ENCODE assay signal across 10 cellular contexts in genomic region chr10:117241541-117242462, GRCh38. TPM values are rescaled to one million over a fixed set of nuclear protein-coding genes. Genes with fewer than 3 reads are reported as not detected.
DNase-seq lines count a peak whose midpoint lies in the region; ATAC-seq and TF ChIP-seq lines count a peak whose summit lies in the region.
"Had no signal": no experiment of that assay in that cellular context is flagged by ENCODE, and none has a peak within 500 bp of the region (broad histone marks: within the 10 kb centered on the region; RNA-seq: fewer than 3 reads in every experiment).

No MANE protein-coding gene starts in this region.

- no peaks in the 10 kb centered on the region for H3K9me3 ChIP-seq in upper lobe of left lung

- peaks cover 0 to 20% (median 12%) of the 10 kb centered on the region in 4 donors for H3K27me3 ChIP-seq in upper lobe of left lung

- ATAC-seq in Right ventricle myocardium superior (ENCODE audit: poor library complexity) (no peak), left lobe of liver (peak; percentile 61), upper lobe of left lung (ENCODE audit: low FRiP score in 2 of 2) (peak in 1 of 2 donors; percentile 16), omental fat pad (ENCODE audit: low FRiP score) (no peak)
- ATAC-seq: stimulated activated memory B cell treated with anti-CD40 and anti-IgM and Interleukin-4, amounts not matched to agents 10 μg/mL and 1 μg/mL and 100 μg/mL, for 72 hours had no signal

- TF ChIP-seq CTCF in upper lobe of left lung (IDR thresholded peaks at IDR 0.05): no peak
- TF ChIP-seq CTCF in omental fat pad (IDR thresholded peaks at IDR 0.05): no peak

- WGBS in upper lobe of left lung, 2 donors: 14 to 19% methylated on average over 15 to 22 of the region's 56 CpGs

- no peak for TF ChIP-seq POLR2A in upper lobe of left lung (IDR thresholded peaks at IDR 0.05)

- H3K4me1 ChIP-seq in upper lobe of left lung: peaks cover 10 to 17% (median 12%) of the 10 kb centered on the region in 4 donors

- intact Hi-C loops in cardiac septum (cut with DNase I) (no loop called here), Right ventricle myocardium superior (cut with DNase I) (no loop called here)

- TF ChIP-seq EP300 in upper lobe of left lung (IDR thresholded peaks at IDR 0.05): no peak

- peak overlapping the region in 3 of 4 donors; percentile 31 to 39 (median 34) for H3K4me3 ChIP-seq in upper lobe of left lung

- DNase-seq in cardiac septum (ENCODE audit: low spot score) (peak; percentile 77), Right ventricle myocardium superior (no peak), astrocyte of the hippocampus (ENCODE audit: low read depth, low spot score) (peak; percentile 40), left lobe of liver (ENCODE audit: low spot score) (no peak), upper lobe of left lung (no peak), omental fat pad (ENCODE audit: low spot score) (no peak), H4 (ENCODE audit: low spot score) (no peak), NCI-H1930 (lab: John Stamatoyannopoulos, UW) (no peak)

- H3K36me3 ChIP-seq in upper lobe of left lung: no peaks in the 10 kb centered on the region

- no peak overlapping the region for H3K27ac ChIP-seq in upper lobe of left lung

RNA-seq across cellular contexts. Expression of gene SLC18A2, which starts 0.9 kb away (rescaled TPM):
- total RNA-seq in cardiac septum (0.24 TPM), Right ventricle myocardium superior (0.22 TPM), left lobe of liver (0.15 TPM), upper lobe of left lung (1 to 10 TPM in 4 of 6 donors, under 1 TPM in 2; 0.20 to 5.9 (median 2.8) TPM), omental fat pad (1 to 10 TPM in 1 of 4 donors, under 1 TPM in 2, not detected in 1; 0.60 to 1.7 (median 0.93) TPM)
- 0.02 TPM in 1 of 2 replicates, not detected in the other for total RNA-seq in H4 (2014; rRNA removed; shearing (Covaris generic))
- total RNA-seq: myocyte had no signal

RNA-seq across cellular contexts. Expression of gene KCNK18, which starts 44.5 kb away (rescaled TPM):
- total RNA-seq in cardiac septum (not detected), Right ventricle myocardium superior (not detected), left lobe of liver (not detected), upper lobe of left lung (not detected), omental fat pad (not detected)
- total RNA-seq in H4 (2014; rRNA removed; shearing (Covaris generic)): not detected in 2 replicates
- total RNA-seq: myocyte had no signal

Comparison
In these comparisons a context has a peak if more than half of its experiments do, and no peak if none do; other contexts are left out.
1. DNase-seq: peak in cardiac septum (single experiment) and astrocyte of the hippocampus (single experiment); none in Right ventricle myocardium superior (single experiment), left lobe of liver (single experiment), upper lobe of left lung (0 of 2), omental fat pad (single experiment), H4 (single experiment) and NCI-H1930 (0 of 2).